Comparison of ENCODE assay signal across 25 cellular contexts in the genomic region with DNA sequence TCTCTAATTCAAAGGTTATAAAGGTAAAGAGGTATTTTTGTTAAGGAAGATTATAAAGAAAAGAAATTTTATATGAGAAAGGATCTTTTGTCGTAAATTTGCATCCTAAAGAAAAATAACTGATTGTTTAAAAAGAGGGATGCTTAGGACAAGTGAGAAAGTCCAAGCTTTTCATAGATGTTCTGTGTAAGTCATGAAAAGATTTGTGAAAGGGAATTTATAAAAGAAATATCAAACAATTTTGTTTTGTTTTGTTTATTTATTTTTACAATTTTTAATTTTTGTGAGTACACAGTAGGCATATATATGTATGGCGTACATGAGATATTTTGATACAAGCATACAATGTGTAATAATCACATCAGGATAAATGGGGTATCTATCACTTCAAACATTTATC.
DNase-seq lines count a peak whose midpoint lies in the region; ATAC-seq and FAIRE-seq lines count a peak whose summit lies in the region.
"Had no signal": no experiment of that assay in that cellular context is flagged by ENCODE, and none has a peak within 500 bp of the region (broad histone marks: within the 10 kb centered on the region; RNA-seq: fewer than 3 reads in every experiment).

No MANE protein-coding gene starts in this region.

- FAIRE-seq in A204.1 (lab: Jason Lieb, UNC) = peak; percentile 25
- peak; percentile 80 for FAIRE-seq in TTC549 (lab: Jason Lieb, UNC)
- FAIRE-seq: GM12878, GM12892, GM18507, GM19239 had no signal

- no peak overlapping the region for H3K4me3 Mint-ChIP-seq in central memory CD8-positive, alpha-beta T cell
- no peak overlapping the region for H3K4me3 Mint-ChIP-seq in activated T-cell treated with anti-CD3 and anti-CD28 coated beads, Interleukin-2, amount 50 U/mL, for 72 hours
- H3K4me3 Mint-ChIP-seq: CD14-positive monocyte; CD4-positive, alpha-beta memory T cell; CD4-positive, CD25-positive, alpha-beta regulatory T cell; CD8-positive, alpha-beta memory T cell had no signal

- DNase-seq in central memory CD8-positive, alpha-beta T cell (ENCODE audit: low spot score in 2 of 2) = no peak
- no peak for DNase-seq in GM19238 (ENCODE audit: insufficient read length, low spot score)
- no peak for DNase-seq in activated T-cell treated with anti-CD3 and anti-CD28 coated beads, Interleukin-2, amount 50 U/mL, for 72 hours
- DNase-seq: ACHN; BE2C; C1 segment of cervical spinal cord; CD4-positive, alpha-beta memory T cell; CD4-positive, CD25-positive, alpha-beta regulatory T cell; CD8-positive, alpha-beta memory T cell; COR-L47; DMS 273 treated with DMSO at 0.1 percent for 48 hours; DMS153; DMS53; DMS79; DND-41; EL; GDM1 had no signal

- H3K9me3 Mint-ChIP-seq in central memory CD8-positive, alpha-beta T cell = no peaks in the 10 kb centered on the region
- peaks cover 6% of the 10 kb centered on the region in 2 donors for H3K9me3 Mint-ChIP-seq in activated T-cell treated with anti-CD3 and anti-CD28 coated beads, Interleukin-2, amount 50 U/mL, for 72 hours
- H3K9me3 Mint-ChIP-seq: CD8-positive, alpha-beta memory T cell had no signal

- no peaks in the 10 kb centered on the region for H3K27me3 Mint-ChIP-seq in central memory CD8-positive, alpha-beta T cell
- no peaks in the 10 kb centered on the region for H3K27me3 Mint-ChIP-seq in activated T-cell treated with anti-CD3 and anti-CD28 coated beads, Interleukin-2, amount 50 U/mL, for 72 hours (ENCODE audit: low read depth)
- H3K27me3 Mint-ChIP-seq: CD4-positive, alpha-beta memory T cell; CD4-positive, CD25-positive, alpha-beta regulatory T cell; CD8-positive, alpha-beta memory T cell had no signal

- no peaks in the 10 kb centered on the region for H3K4me1 Mint-ChIP-seq in central memory CD8-positive, alpha-beta T cell
- no peaks in the 10 kb centered on the region for H3K4me1 Mint-ChIP-seq in activated T-cell treated with anti-CD3 and anti-CD28 coated beads, Interleukin-2, amount 50 U/mL, for 72 hours (ENCODE audit: low read depth)
- H3K4me1 Mint-ChIP-seq: CD4-positive, CD25-positive, alpha-beta regulatory T cell had no signal

- H3K36me3 Mint-ChIP-seq in central memory CD8-positive, alpha-beta T cell (ENCODE audit: insufficient read depth) = no peaks in the 10 kb centered on the region
- peaks cover 2 to 6% of the 10 kb centered on the region in 2 donors for H3K36me3 Mint-ChIP-seq in activated T-cell treated with anti-CD3 and anti-CD28 coated beads, Interleukin-2, amount 50 U/mL, for 72 hours (ENCODE audit: insufficient read depth in 2 of 2)
- H3K36me3 Mint-ChIP-seq: CD4-positive, CD25-positive, alpha-beta regulatory T cell had no signal

- no peak for ATAC-seq in central memory CD8-positive, alpha-beta T cell (replicated peaks; ENCODE audit: extremely low read depth, poor library complexity, severe bottlenecking)
- no peak for ATAC-seq in HG03135 (IDR thresholded peaks at IDR 0.05; ENCODE audit: unreplicated experiment)
- no peak for ATAC-seq in activated T-cell treated with anti-CD3 and anti-CD28 coated beads, Interleukin-2, amount 50 U/mL, for 72 hours (replicated peaks in 1 of 2)
- ATAC-seq: GM12878 had no signal

- H3K27ac Mint-ChIP-seq in central memory CD8-positive, alpha-beta T cell (ENCODE audit: low read depth) = peak overlapping the region; percentile 15
- no peak overlapping the region for H3K27ac Mint-ChIP-seq in activated T-cell treated with anti-CD3 and anti-CD28 coated beads, Interleukin-2, amount 50 U/mL, for 72 hours
- H3K27ac Mint-ChIP-seq: CD4-positive, CD25-positive, alpha-beta regulatory T cell had no signal
